Comparison of ENCODE assay signal across 8 cellular contexts in the genomic region with DNA sequence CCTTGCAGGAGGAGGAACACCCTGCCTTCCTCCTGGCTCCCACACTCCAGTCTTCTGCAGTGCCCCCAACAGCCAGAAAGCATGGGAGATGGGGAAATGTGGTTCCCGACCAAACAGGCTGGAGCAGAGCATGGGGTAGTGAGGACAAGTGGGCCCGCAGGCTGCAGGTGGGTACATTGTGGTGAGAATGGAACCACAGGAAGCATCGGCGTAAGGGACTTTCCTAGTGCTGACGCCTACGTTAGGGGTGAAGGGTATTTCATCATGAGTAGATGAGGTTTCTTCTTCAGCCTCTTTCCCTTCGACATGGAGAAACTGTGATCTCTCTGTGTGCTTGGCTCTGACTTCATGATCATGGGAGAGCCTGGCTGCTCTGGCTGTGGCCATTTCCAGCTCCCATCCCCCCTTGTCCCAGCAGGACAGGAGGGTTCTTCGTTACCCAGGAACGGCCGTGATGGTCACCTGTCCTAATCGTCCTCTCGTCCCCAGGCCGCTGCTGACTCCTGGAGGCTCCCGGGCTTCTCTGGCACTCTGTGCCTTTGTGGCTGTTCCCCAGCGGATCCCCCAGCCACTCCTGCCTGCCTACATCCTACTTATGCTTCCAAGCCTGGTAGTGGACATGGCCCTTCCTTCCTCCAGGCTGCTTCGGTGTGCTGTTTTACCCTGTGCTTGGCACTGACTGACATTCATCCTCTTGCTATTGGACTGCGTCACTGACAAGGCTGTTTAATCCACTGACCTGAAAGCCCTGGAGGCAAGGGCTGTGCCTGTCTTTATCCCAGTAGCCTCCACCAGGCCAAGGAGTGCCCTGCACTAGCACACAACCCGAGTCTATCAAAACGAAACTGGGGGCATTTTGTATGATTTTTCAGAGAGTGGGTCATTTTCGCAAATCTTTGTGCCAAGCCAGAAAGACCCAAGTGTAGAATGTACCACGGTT.
DNase-seq lines count a peak whose midpoint lies in the region; ATAC-seq and TF ChIP-seq lines count a peak whose summit lies in the region.

No MANE protein-coding gene starts in this region.

- TF ChIP-seq CTCF in KMS-11 (conservative IDR thresholded peaks at IDR 0.05; ENCODE audit: low read depth, low read length), result no peak

- H3K9ac ChIP-seq in KMS-11, result peak overlapping the region; percentile 85

- DNase-seq in activated effector memory CD4-positive, alpha-beta T cell treated with Interleukin-2 at 50 U/mL for 16 hours, result peak; percentile 26
- peak; percentile 29 to 54 (median 34) for DNase-seq in stimulated activated CD4-positive, alpha-beta T cell treated with anti-CD3 and anti-CD28 coated beads, TNF-alpha, amount 100 ng/mL, for 24 hours (ENCODE audit: low read depth in 3 of 3)
- DNase-seq in epidermal melanocyte (ENCODE audit: insufficient read length, low spot score), result no peak
- no peak for DNase-seq in NCI-H146 treated with DMSO at 0.1 percent for 48 hours (lab: John Stamatoyannopoulos, UW; ENCODE audit: unreplicated experiment)
- DNase-seq in NCI-H2171 treated with DMSO at 0.1 percent for 48 hours (lab: John Stamatoyannopoulos, UW), result no peak
- no peak for DNase-seq in NCI-H1417 (lab: John Stamatoyannopoulos, UW)

- peaks cover 67% of the 10 kb centered on the region for H3K4me1 ChIP-seq in KMS-11 (ENCODE audit: low read depth, poor library complexity, severe bottlenecking)

- no peaks in the 10 kb centered on the region for H4K20me1 ChIP-seq in KMS-11 (ENCODE audit: insufficient read depth)

- peak; percentile 77 for ATAC-seq in GM18907 (IDR thresholded peaks at IDR 0.05; ENCODE audit: unreplicated experiment)

- H3K79me2 ChIP-seq in KMS-11 (ENCODE audit: insufficient read depth, low read depth), result no peaks in the 10 kb centered on the region

- peak overlapping the region; percentile 99 for H3K27ac ChIP-seq in KMS-11

- H3K36me3 ChIP-seq in KMS-11 (ENCODE audit: insufficient read depth), result no peaks in the 10 kb centered on the region

- H3K4me2 ChIP-seq in KMS-11, result peak overlapping the region; percentile 86

- H2AFZ ChIP-seq in KMS-11 (ENCODE audit: low read depth), result peak overlapping the region; percentile 23

- no peaks in the 10 kb centered on the region for H3K27me3 ChIP-seq in KMS-11 (ENCODE audit: insufficient read depth, low read depth)

- no peak overlapping the region for H3K4me3 ChIP-seq in KMS-11 (IDR thresholded peaks at IDR 0.05; ENCODE audit: insufficient read depth, low read depth, low read length)

Comparison
In these comparisons a context has a peak if more than half of its experiments do, and no peak if none do; other contexts are left out.
1. DNase-seq: peak in activated effector memory CD4-positive, alpha-beta T cell treated with Interleukin-2 at 50 U/mL for 16 hours (single experiment) and stimulated activated CD4-positive, alpha-beta T cell treated with anti-CD3 and anti-CD28 coated beads, TNF-alpha, amount 100 ng/mL, for 24 hours (3 of 3); none in epidermal melanocyte (single experiment), NCI-H146 treated with DMSO at 0.1 percent for 48 hours (single experiment), NCI-H2171 treated with DMSO at 0.1 percent for 48 hours (single experiment) and NCI-H1417 (0 of 3).